Comparison of ENCODE assay signal across 17 cellular contexts in the genomic region with DNA sequence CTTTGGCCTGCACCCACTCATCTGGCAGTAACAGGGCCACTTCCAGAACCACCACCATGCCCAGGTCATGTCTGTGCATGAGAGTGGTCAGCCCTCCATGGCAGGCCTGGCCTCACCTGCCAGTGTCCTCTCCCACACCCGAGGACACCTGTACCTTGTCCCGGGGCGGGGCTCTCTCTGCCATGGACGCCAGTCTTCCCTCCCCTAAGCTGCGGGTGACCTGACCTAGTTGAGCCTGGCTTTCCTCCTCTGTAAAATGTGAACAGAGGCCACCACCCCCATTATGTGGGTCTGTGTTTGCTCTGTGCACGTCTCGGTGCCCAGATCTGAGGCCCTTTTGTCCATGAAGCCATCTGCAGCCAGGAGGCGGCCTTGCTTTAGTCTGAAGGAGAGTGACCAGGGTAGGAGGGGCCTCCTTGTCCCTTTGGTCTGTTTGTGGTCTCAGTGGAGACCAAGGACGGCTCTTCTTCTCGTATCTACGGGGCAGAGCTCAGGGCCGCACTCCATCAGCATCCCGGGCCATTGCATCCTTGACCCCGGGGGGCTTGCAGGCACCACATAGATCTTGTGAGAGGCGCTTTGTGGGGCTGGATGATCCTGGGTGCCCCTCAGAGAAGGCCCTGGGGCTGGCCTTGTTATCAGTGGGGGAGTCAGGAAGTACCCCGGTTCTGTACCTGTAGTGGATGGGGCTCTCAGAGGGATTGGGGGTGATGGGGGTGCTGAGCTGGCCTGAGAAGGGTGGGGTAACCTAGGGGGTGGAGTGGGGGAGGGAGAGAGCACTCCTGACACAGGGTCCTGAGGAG.
A peak's percentile ranks its signal among the peaks of the same experiment; 100 is the strongest.
DNase-seq lines count a peak whose midpoint lies in the region; ATAC-seq and TF ChIP-seq lines count a peak whose summit lies in the region.
"Had no signal": no experiment of that assay in that cellular context is flagged by ENCODE, and none has a peak within 500 bp of the region (broad histone marks: within the 10 kb centered on the region; RNA-seq: fewer than 3 reads in every experiment).

No MANE protein-coding gene starts in this region.

- DNase-seq in Right ventricle myocardium inferior (ENCODE audit: missing footprints), result peak; percentile 37
- no peak for DNase-seq in right atrium auricular region (ENCODE audit: low spot score)
- peak; percentile 13 for DNase-seq in fibroblast of villous mesenchyme (ENCODE audit: low read depth)
- DNase-seq in mucosa of descending colon, result peak; percentile 64 to 81 (median 79)
- peak; percentile 33 to 68 for DNase-seq in aorta
- DNase-seq in naive thymus-derived CD4-positive, alpha-beta T cell, result no peak
- DNase-seq in activated CD4-positive, alpha-beta T cell treated with anti-CD3 and anti-CD28 coated beads, Interleukin-2, amount 50 U/mL, for 48 hours, result no peak
- DNase-seq: activated CD4-positive, CD25-positive, alpha-beta regulatory T cell; activated CD8-positive, alpha-beta memory T cell treated with anti-CD3 and anti-CD28 coated beads, Interleukin-2, amount 10 ng/mL, durations not matched to agents 7 days and 5 days; activated naive CD4-positive, alpha-beta T cell treated with Interleukin-2 at 50 U/mL for 16 hours; NCI-H187 treated with DMSO at 0.1 percent for 48 hours; NCI-H774; RPMI8226 had no signal

- peaks cover 0 to 8% of the 10 kb centered on the region in 2 donors for H3K4me1 ChIP-seq in right atrium auricular region
- H3K4me1 ChIP-seq in mucosa of descending colon (ENCODE audit: low read depth), result peaks cover 4% of the 10 kb centered on the region
- H3K4me1 ChIP-seq in aorta (ENCODE audit: control insufficient read depth in 1 of 2, insufficient read depth in 2 of 2, low read length in 2 of 2), result no peaks in the 10 kb centered on the region
- H3K4me1 ChIP-seq in naive thymus-derived CD4-positive, alpha-beta T cell (ENCODE audit: control insufficient read depth in 2 of 2, insufficient read depth in 2 of 2, low read length in 2 of 2), result no peaks in the 10 kb centered on the region
- H3K4me1 ChIP-seq: breast epithelium, gastroesophageal sphincter had no signal

- TF ChIP-seq CTCF in right atrium auricular region (IDR thresholded peaks at IDR 0.05) (no peak), fibroblast of villous mesenchyme (IDR thresholded peaks at IDR 0.05; ENCODE audit: insufficient read depth, low read depth, low read length) (peak; percentile 28), mucosa of descending colon (IDR thresholded peaks at IDR 0.05) (no peak)

- H3K4me3 ChIP-seq in right atrium auricular region (no peak overlapping the region), fibroblast of villous mesenchyme (ENCODE audit: low read depth, low read length) (no peak overlapping the region), mucosa of descending colon (no peak overlapping the region), aorta (ENCODE audit: low read length in 2 of 2) (no peak overlapping the region)
- H3K4me3 ChIP-seq in naive thymus-derived CD4-positive, alpha-beta T cell (ENCODE audit: low read length), result no peak overlapping the region
- H3K4me3 ChIP-seq: breast epithelium, gastroesophageal sphincter had no signal

- H3K4me3 Mint-ChIP-seq in naive thymus-derived CD4-positive, alpha-beta T cell, result no peak overlapping the region
- H3K4me3 Mint-ChIP-seq: activated CD8-positive, alpha-beta memory T cell treated with anti-CD3 and anti-CD28 coated beads, Interleukin-2, amount 10 ng/mL, durations not matched to agents 7 days and 5 days; T-helper 17 cell had no signal

- H3K36me3 ChIP-seq in right atrium auricular region, result no peaks in the 10 kb centered on the region
- no peaks in the 10 kb centered on the region for H3K36me3 ChIP-seq in mucosa of descending colon (ENCODE audit: low read depth)
- H3K36me3 ChIP-seq in aorta (ENCODE audit: control insufficient read depth in 1 of 2, insufficient read depth in 2 of 2, low read length in 1 of 2), result no peaks in the 10 kb centered on the region
- peaks cover 0 to 12% (median 0%) of the 10 kb centered on the region in 3 experiments for H3K36me3 ChIP-seq in naive thymus-derived CD4-positive, alpha-beta T cell (ENCODE audit: control insufficient read depth in 2 of 3, insufficient read depth in 3 of 3, low read length in 3 of 3)
- H3K36me3 ChIP-seq: breast epithelium, gastroesophageal sphincter had no signal

- H3K27me3 Mint-ChIP-seq in naive thymus-derived CD4-positive, alpha-beta T cell, result no peaks in the 10 kb centered on the region
- H3K27me3 Mint-ChIP-seq: activated CD8-positive, alpha-beta memory T cell treated with anti-CD3 and anti-CD28 coated beads, Interleukin-2, amount 10 ng/mL, durations not matched to agents 7 days and 5 days; T-helper 17 cell had no signal

- intact Hi-C loops in Right ventricle myocardium inferior (cut with DNase I), result no loop called here
- intact Hi-C loops in mucosa of descending colon (cut with DNase I, micrococcal nuclease), result no loop called here
- intact Hi-C loops in aorta (cut with DNase I), result no loop called here
- intact Hi-C loops in naive thymus-derived CD4-positive, alpha-beta T cell (cut with micrococcal nuclease), result no loop called here

- CTCF ChIA-PET in naive thymus-derived CD4-positive, alpha-beta T cell (lab: Charles Lee), result no interaction called here

- no peaks in the 10 kb centered on the region for H3K27me3 ChIP-seq in right atrium auricular region
- no peaks in the 10 kb centered on the region for H3K27me3 ChIP-seq in aorta (ENCODE audit: control insufficient read depth in 1 of 2, insufficient read depth in 2 of 2, low read length in 1 of 2)
- H3K27me3 ChIP-seq in naive thymus-derived CD4-positive, alpha-beta T cell (ENCODE audit: control insufficient read depth in 2 of 2, insufficient read depth in 2 of 2, low read length in 2 of 2), result no peaks in the 10 kb centered on the region
- H3K27me3 ChIP-seq: breast epithelium, gastroesophageal sphincter had no signal

- no peak overlapping the region for H3K27ac Mint-ChIP-seq in naive thymus-derived CD4-positive, alpha-beta T cell
- H3K27ac Mint-ChIP-seq: activated CD8-positive, alpha-beta memory T cell treated with anti-CD3 and anti-CD28 coated beads, Interleukin-2, amount 10 ng/mL, durations not matched to agents 7 days and 5 days had no signal

- H3K9me3 Mint-ChIP-seq in naive thymus-derived CD4-positive, alpha-beta T cell, result no peaks in the 10 kb centered on the region

- 91 to 92% methylated on average over 16 of the region's 16 CpGs for WGBS in aorta, 2 donors

- peaks cover 0 to 5% (median 0%) of the 10 kb centered on the region in 5 donors for H3K36me3 Mint-ChIP-seq in naive thymus-derived CD4-positive, alpha-beta T cell
- H3K36me3 Mint-ChIP-seq: activated CD8-positive, alpha-beta memory T cell treated with anti-CD3 and anti-CD28 coated beads, Interleukin-2, amount 10 ng/mL, durations not matched to agents 7 days and 5 days had no signal

- H3K27ac ChIP-seq in right atrium auricular region (no peak overlapping the region), aorta (ENCODE audit: low read depth in 1 of 2, low read length in 2 of 2) (no peak overlapping the region)
- no peak overlapping the region for H3K27ac ChIP-seq in naive thymus-derived CD4-positive, alpha-beta T cell (ENCODE audit: low read depth, low read length)
- H3K27ac ChIP-seq: breast epithelium, gastroesophageal sphincter had no signal

- peaks cover 0 to 13% (median 9%) of the 10 kb centered on the region in 7 donors for H3K4me1 Mint-ChIP-seq in naive thymus-derived CD4-positive, alpha-beta T cell

- POLR2A ChIA-PET in naive thymus-derived CD4-positive, alpha-beta T cell (lab: Charles Lee), result no interaction called here

- H3K9me3 ChIP-seq in right atrium auricular region (no peaks in the 10 kb centered on the region), mucosa of descending colon (no peaks in the 10 kb centered on the region), aorta (ENCODE audit: control insufficient read depth, low read length) (no peaks in the 10 kb centered on the region)
- no peaks in the 10 kb centered on the region for H3K9me3 ChIP-seq in naive thymus-derived CD4-positive, alpha-beta T cell (ENCODE audit: control insufficient read depth in 2 of 3, low read length in 3 of 3)
- H3K9me3 ChIP-seq: breast epithelium, gastroesophageal sphincter had no signal

- ATAC-seq in Right ventricle myocardium inferior (peak; percentile 6), mucosa of descending colon (peak; percentile 91), aorta (ENCODE audit: low FRiP score) (no peak), HG03457 (IDR thresholded peaks at IDR 0.05; ENCODE audit: unreplicated experiment) (no peak)
- ATAC-seq in naive thymus-derived CD4-positive, alpha-beta T cell, result no peak
- ATAC-seq: activated CD8-positive, alpha-beta memory T cell treated with anti-CD3 and anti-CD28 coated beads, Interleukin-2, amount 10 ng/mL, durations not matched to agents 7 days and 5 days; gastroesophageal sphincter; T-helper 17 cell had no signal

Comparison
In these comparisons a context has a peak if more than half of its experiments do, and no peak if none do; other contexts are left out.
1. DNase-seq: peak in Right ventricle myocardium inferior (single experiment), fibroblast of villous mesenchyme (single experiment), mucosa of descending colon (3 of 3) and aorta (2 of 2); none in right atrium auricular region (single experiment), naive thymus-derived CD4-positive, alpha-beta T cell (0 of 9) and activated CD4-positive, alpha-beta T cell treated with anti-CD3 and anti-CD28 coated beads, Interleukin-2, amount 50 U/mL, for 48 hours (0 of 2).
2. ATAC-seq: peak in Right ventricle myocardium inferior (single experiment) and mucosa of descending colon (single experiment); none in aorta (single experiment), naive thymus-derived CD4-positive, alpha-beta T cell (single experiment) and HG03457 (single experiment).